Comparison of ENCODE assay signal across 8 cellular contexts in genomic region chr20:10671221-10671849, GRCh38. TPM values are rescaled to one million over a fixed set of nuclear protein-coding genes. Genes with fewer than 3 reads are reported as not detected.
DNase-seq lines count a peak whose midpoint lies in the region; ATAC-seq, FAIRE-seq and TF ChIP-seq lines count a peak whose summit lies in the region.

No MANE protein-coding gene starts in this region.

- peaks cover 48% of the 10 kb centered on the region for H3K27me3 Mint-ChIP-seq in activated naive CD4-positive, alpha-beta T cell treated with anti-CD3 and anti-CD28 coated beads for 36 hours (ENCODE audit: low read depth)
- H3K27me3 Mint-ChIP-seq in activated CD8-positive, alpha-beta T cell treated with anti-CD3 and anti-CD28 coated beads for 36 hours = peaks cover 51% of the 10 kb centered on the region
- peaks cover 45 to 84% (median 64%) of the 10 kb centered on the region in 3 donors for H3K27me3 Mint-ChIP-seq in naive B cell

- H3K4me2 ChIP-seq in MM.1S (ENCODE audit: low read depth, low read length) = peak overlapping the region; percentile 90

- H2AFZ ChIP-seq in MM.1S (ENCODE audit: low read length) = peak overlapping the region; percentile 65

- H3K36me3 ChIP-seq in HAP-1 (replicated peaks) (peaks cover 5% of the 10 kb centered on the region; the same call in 1 of the 2 replicates), MM.1S (replicated peaks; ENCODE audit: insufficient read depth, low read length) (no peaks in the 10 kb centered on the region)

- peak overlapping the region; percentile 99 for H3K27ac ChIP-seq in MM.1S (ENCODE audit: low read length)

- H3K4me1 Mint-ChIP-seq in activated naive CD4-positive, alpha-beta T cell treated with anti-CD3 and anti-CD28 coated beads for 36 hours (ENCODE audit: low read depth) = peaks cover 21% of the 10 kb centered on the region
- H3K4me1 Mint-ChIP-seq in activated CD8-positive, alpha-beta T cell treated with anti-CD3 and anti-CD28 coated beads for 36 hours (ENCODE audit: low read depth) = peaks cover 21% of the 10 kb centered on the region
- H3K4me1 Mint-ChIP-seq in naive B cell = peaks cover 13 to 35% (median 35%) of the 10 kb centered on the region in 3 donors

- H3K4me3 Mint-ChIP-seq in activated naive CD4-positive, alpha-beta T cell treated with anti-CD3 and anti-CD28 coated beads for 36 hours = no peak overlapping the region
- no peak overlapping the region for H3K4me3 Mint-ChIP-seq in activated CD8-positive, alpha-beta T cell treated with anti-CD3 and anti-CD28 coated beads for 36 hours
- H3K4me3 Mint-ChIP-seq in naive B cell = peak overlapping the region; percentile 35 to 94 (median 70)

- in situ Hi-C loops in HAP-1 (cut with MboI; ENCODE audit: low sequenced_read_pairs) = no loop called here

- H3K27me3 ChIP-seq in HAP-1 (ENCODE audit: low read depth) = no peaks in the 10 kb centered on the region
- H3K27me3 ChIP-seq in MM.1S (replicated peaks; ENCODE audit: insufficient read depth, low read length) = no peaks in the 10 kb centered on the region

- no peaks in the 10 kb centered on the region for H3K36me3 Mint-ChIP-seq in activated naive CD4-positive, alpha-beta T cell treated with anti-CD3 and anti-CD28 coated beads for 36 hours (ENCODE audit: low read depth)
- H3K36me3 Mint-ChIP-seq in activated CD8-positive, alpha-beta T cell treated with anti-CD3 and anti-CD28 coated beads for 36 hours (ENCODE audit: low read depth) = no peaks in the 10 kb centered on the region
- H3K36me3 Mint-ChIP-seq in naive B cell = no peaks in the 10 kb centered on the region

- H3K4me1 ChIP-seq in HAP-1 (peaks cover 35% of the 10 kb centered on the region), MM.1S (ENCODE audit: low read length) (peaks cover 12% of the 10 kb centered on the region)

- H3K4me3 ChIP-seq in HAP-1 (peak overlapping the region; percentile 54), MM.1S (ENCODE audit: low read length) (peak overlapping the region; percentile 86), fibroblast of the aortic adventitia (ENCODE audit: low read depth, low read length) (peak overlapping the region; percentile 76)

- H3K79me2 ChIP-seq in MM.1S (ENCODE audit: low read length) = peaks cover 46% of the 10 kb centered on the region

- POLR2A ChIA-PET in activated CD8-positive, alpha-beta T cell treated with anti-CD3 and anti-CD28 coated beads for 36 hours (lab: Charles Lee) = no interaction called here

- DNase-seq in activated naive CD4-positive, alpha-beta T cell treated with anti-CD3 and anti-CD28 coated beads for 36 hours = peak; percentile 55
- no peak for DNase-seq in activated naive CD4-positive, alpha-beta T cell (lab: John Stamatoyannopoulos, UW)
- DNase-seq in HAP-1 (ENCODE audit: low spot score in 2 of 2) (peak in 1 of 2 experiments; percentile 57), MM.1S (peak; percentile 89), fibroblast of the aortic adventitia (ENCODE audit: low read depth) (peak; percentile 96), naive B cell (no peak), urothelium cell line (ENCODE audit: low spot score) (peak; percentile 89)
- DNase-seq in activated CD8-positive, alpha-beta T cell treated with anti-CD3 and anti-CD28 coated beads for 36 hours = peak; percentile 68

- no peaks in the 10 kb centered on the region for H3K9me2 ChIP-seq in MM.1S (replicated peaks; ENCODE audit: insufficient read depth, low read length)

- peak; percentile 61 for TF ChIP-seq CTCF in MM.1S (IDR thresholded peaks at IDR 0.05; ENCODE audit: low read length)
- no peak for TF ChIP-seq CTCF in activated CD8-positive, alpha-beta T cell treated with anti-CD3 and anti-CD28 coated beads for 36 hours (IDR thresholded peaks at IDR 0.05)
- peak; percentile 80 for TF ChIP-seq CTCF in fibroblast of the aortic adventitia (IDR thresholded peaks at IDR 0.05; ENCODE audit: insufficient read depth, low read length)

- CTCF ChIA-PET in activated naive CD4-positive, alpha-beta T cell treated with anti-CD3 and anti-CD28 coated beads for 36 hours (lab: Charles Lee) = interaction anchor here (0.9 kb wide), 1 partner anchor 114 kb away, joined by 3 read pairs; no protein-coding TSS in a partner anchor
- CTCF ChIA-PET in activated CD8-positive, alpha-beta T cell treated with anti-CD3 and anti-CD28 coated beads for 36 hours (lab: Charles Lee) = interaction anchor here (0.8 to 2.0 kb wide), 4 partner anchors 12 to 113 kb away, joined by 3 to 6 read pairs (median 3); no protein-coding TSS in a partner anchor

- intact Hi-C loops in activated naive CD4-positive, alpha-beta T cell treated with anti-CD3 and anti-CD28 coated beads for 36 hours (cut with micrococcal nuclease) = loop anchor here (5.0 to 10.0 kb wide), 6 partner anchors 169 to 1221 kb away; partner anchors contain the start of gene ANKEF1
- intact Hi-C loops in activated CD8-positive, alpha-beta T cell treated with anti-CD3 and anti-CD28 coated beads for 36 hours (cut with micrococcal nuclease) = loop anchor here (5.0 kb wide), 2 partner anchors 119 to 239 kb away; partner anchors contain the start of gene MKKS

- H3K9me3 ChIP-seq in HAP-1 (no peaks in the 10 kb centered on the region), MM.1S (replicated peaks; ENCODE audit: insufficient read depth, low read length) (no peaks in the 10 kb centered on the region)

- H4K20me1 ChIP-seq in MM.1S (ENCODE audit: insufficient read depth, low read length) = no peaks in the 10 kb centered on the region

- no peaks in the 10 kb centered on the region for H3K9me3 Mint-ChIP-seq in activated naive CD4-positive, alpha-beta T cell treated with anti-CD3 and anti-CD28 coated beads for 36 hours
- no peaks in the 10 kb centered on the region for H3K9me3 Mint-ChIP-seq in activated CD8-positive, alpha-beta T cell treated with anti-CD3 and anti-CD28 coated beads for 36 hours
- peaks cover 0 to 3% (median 0%) of the 10 kb centered on the region in 7 donors for H3K9me3 Mint-ChIP-seq in naive B cell

- H3F3A ChIP-seq in MM.1S (ENCODE audit: insufficient read depth, low read length) = peaks cover 53% of the 10 kb centered on the region

- no peak overlapping the region for H3K27ac Mint-ChIP-seq in activated naive CD4-positive, alpha-beta T cell treated with anti-CD3 and anti-CD28 coated beads for 36 hours
- H3K27ac Mint-ChIP-seq in activated CD8-positive, alpha-beta T cell treated with anti-CD3 and anti-CD28 coated beads for 36 hours = no peak overlapping the region
- peak overlapping the region in 1 of 6 donors; percentile 30 for H3K27ac Mint-ChIP-seq in naive B cell

- H3K9ac ChIP-seq in MM.1S (ENCODE audit: low read length) = peak overlapping the region; percentile 99

- no peak for FAIRE-seq in urothelium cell line (lab: Jason Lieb, UNC)

- peak; percentile 58 for ATAC-seq in activated CD8-positive, alpha-beta T cell treated with anti-CD3 and anti-CD28 coated beads for 36 hours
- peak; percentile 24 to 26 for ATAC-seq in naive B cell (ENCODE audit: low read depth in 2 of 2)

RNA-seq across cellular contexts. Expression of gene JAG1, which starts 2.5 kb away (rescaled TPM):
- total RNA-seq in activated naive CD4-positive, alpha-beta T cell treated with anti-CD3 and anti-CD28 coated beads for 36 hours = under 1 TPM; 0.25 to 0.41 TPM
- under 1 TPM; 0.41 to 0.58 TPM for total RNA-seq in activated CD8-positive, alpha-beta T cell treated with anti-CD3 and anti-CD28 coated beads for 36 hours
- total RNA-seq in fibroblast of the aortic adventitia (ENCODE audit: low replicate concordance) = 39.2 and 46.7 TPM in 2 replicates
- under 1 TPM in 3 of 6 donors, not detected in 3; 0.05 to 0.06 (median 0.06) TPM for polyA plus RNA-seq in naive B cell (ENCODE audit: low read depth in 6 of 6)

Comparison
In these comparisons a context has a peak if more than half of its experiments do, and no peak if none do; other contexts are left out.
1. DNase-seq: peak in activated naive CD4-positive, alpha-beta T cell treated with anti-CD3 and anti-CD28 coated beads for 36 hours (single experiment), MM.1S (single experiment), activated CD8-positive, alpha-beta T cell treated with anti-CD3 and anti-CD28 coated beads for 36 hours (single experiment), fibroblast of the aortic adventitia (single experiment) and urothelium cell line (single experiment); none in activated naive CD4-positive, alpha-beta T cell (0 of 4) and naive B cell (single experiment).
2. H3K4me3 Mint-ChIP-seq: peak in naive B cell (8 of 8); none in activated naive CD4-positive, alpha-beta T cell treated with anti-CD3 and anti-CD28 coated beads for 36 hours (single experiment) and activated CD8-positive, alpha-beta T cell treated with anti-CD3 and anti-CD28 coated beads for 36 hours (single experiment).
3. RNA of gene JAG1, which starts 2.5 kb away (total RNA-seq): 39.2 to 46.7 TPM in fibroblast of the aortic adventitia; 0.41 to 0.58 TPM in activated CD8-positive, alpha-beta T cell treated with anti-CD3 and anti-CD28 coated beads for 36 hours and 0.25 to 0.41 TPM in activated naive CD4-positive, alpha-beta T cell treated with anti-CD3 and anti-CD28 coated beads for 36 hours; every median in the first group is over 10 times any median in the second.
4. Peak in every context shown above with its lines, with median percentiles within 50 percentile points of each other: H3K4me3 ChIP-seq.